Comparison of ENCODE assay signal across 25 cellular contexts in genomic region chr10:93827035-93827804, GRCh38.
"Had no signal": no experiment of that assay in that cellular context is flagged by ENCODE, and none has a peak within 500 bp of the region (broad histone marks: within the 10 kb centered on the region; RNA-seq: fewer than 3 reads in every experiment).

No MANE protein-coding gene starts in this region.

- H3K4me3 ChIP-seq: SK-N-MC had no signal

- H3K9me3 Mint-ChIP-seq: activated CD4-positive, alpha-beta memory T cell treated with anti-CD3 and anti-CD28 coated beads, Interleukin-2, amount 10 ng/mL, durations not matched to agents 7 days and 5 days; activated naive CD4-positive, alpha-beta T cell treated with anti-CD3 and anti-CD28 coated beads for 36 hours; activated T-helper 17 cell treated with anti-CD3 and anti-CD28 coated beads, Interleukin-2, amount 50 U/mL, for 72 hours; T-cell had no signal

- DNase-seq: activated CD4-positive, alpha-beta memory T cell treated with anti-CD3 and anti-CD28 coated beads, Interleukin-2, amount 10 ng/mL, durations not matched to agents 7 days and 5 days; activated CD4-positive, alpha-beta T cell treated with anti-CD3 and anti-CD28 coated beads for 36 hours; activated CD4-positive, alpha-beta T cell treated with anti-CD3 and anti-CD28 coated beads, Interleukin-2, amount 50 U/mL, for 1 hour; activated gamma-delta T cell; activated naive CD4-positive, alpha-beta T cell treated with anti-CD3 and anti-CD28 coated beads for 36 hours; activated T-cell treated with anti-CD3 and anti-CD28 coated beads for 4 hours; activated T-cell treated with anti-CD3 and anti-CD28 coated beads, Interleukin-2, amount 50 U/mL, for 48 hours; amygdala; MV-4-11; NCI-H1092 treated with DMSO at 0.1 percent for 48 hours; NCI-H1417 treated with DMSO at 0.1 percent for 48 hours; NCI-H1694; NCI-H2029; NCI-H2107; NCI-H446 treated with DMSO at 0.1 percent for 48 hours; NCI-H526; NCI-H774; NK-92 treated with Interleukin-12 subunit alpha and Interleukin-12 subunit beta, amount 100 ng/mL, for 24 hours; OCI-M1; T-cell; WERI-Rb-1 had no signal

- H3K4me1 Mint-ChIP-seq: activated CD4-positive, alpha-beta memory T cell treated with anti-CD3 and anti-CD28 coated beads, Interleukin-2, amount 10 ng/mL, durations not matched to agents 7 days and 5 days; activated T-helper 17 cell treated with anti-CD3 and anti-CD28 coated beads, Interleukin-2, amount 50 U/mL, for 72 hours had no signal

- H3K36me3 ChIP-seq: WERI-Rb-1 had no signal

- H3K27ac ChIP-seq: SK-N-MC, WERI-Rb-1 had no signal

- H3K27ac Mint-ChIP-seq: activated CD4-positive, alpha-beta memory T cell treated with anti-CD3 and anti-CD28 coated beads, Interleukin-2, amount 10 ng/mL, durations not matched to agents 7 days and 5 days; activated CD4-positive, alpha-beta T cell treated with anti-CD3 and anti-CD28 coated beads for 36 hours; activated naive CD4-positive, alpha-beta T cell treated with anti-CD3 and anti-CD28 coated beads for 36 hours; activated naive CD8-positive, alpha-beta T cell; activated T-helper 17 cell treated with anti-CD3 and anti-CD28 coated beads, Interleukin-2, amount 50 U/mL, for 72 hours; T-cell had no signal

- ATAC-seq: activated CD4-positive, alpha-beta T cell treated with anti-CD3 and anti-CD28 coated beads for 36 hours; activated T-helper 17 cell treated with anti-CD3 and anti-CD28 coated beads, Interleukin-2, amount 50 U/mL, for 72 hours; Right ventricle myocardium inferior; T-cell had no signal

- H3K27me3 Mint-ChIP-seq: activated CD4-positive, alpha-beta T cell treated with anti-CD3 and anti-CD28 coated beads for 36 hours; activated T-helper 17 cell treated with anti-CD3 and anti-CD28 coated beads, Interleukin-2, amount 50 U/mL, for 72 hours; T-cell had no signal

- H3K36me3 Mint-ChIP-seq: activated naive CD8-positive, alpha-beta T cell; T-cell had no signal

- H3K4me3 Mint-ChIP-seq: activated CD4-positive, alpha-beta memory T cell treated with anti-CD3 and anti-CD28 coated beads, Interleukin-2, amount 10 ng/mL, durations not matched to agents 7 days and 5 days; activated CD4-positive, alpha-beta T cell treated with anti-CD3 and anti-CD28 coated beads for 36 hours; activated naive CD4-positive, alpha-beta T cell treated with anti-CD3 and anti-CD28 coated beads for 36 hours; activated naive CD8-positive, alpha-beta T cell; activated T-helper 17 cell treated with anti-CD3 and anti-CD28 coated beads, Interleukin-2, amount 50 U/mL, for 72 hours; T-cell had no signal
